In genomic region chr10:13390604-13391522, GRCh38 we compare ENCODE assay signal across 10 cellular contexts. TPM values are rescaled to one million over a fixed set of nuclear protein-coding genes. Genes with fewer than 3 reads are reported as not detected.
DNase-seq lines count a peak whose midpoint lies in the region; ATAC-seq and TF ChIP-seq lines count a peak whose summit lies in the region.
"Had no signal": no experiment of that assay in that cellular context is flagged by ENCODE, and none has a peak within 500 bp of the region (broad histone marks: within the 10 kb centered on the region; RNA-seq: fewer than 3 reads in every experiment).

No MANE protein-coding gene starts in this region.

- TF ChIP-seq CTCF in WTC11 (IDR thresholded peaks at IDR 0.05) (no peak), type B pancreatic cell (conservative IDR thresholded peaks at IDR 0.05) (no peak)

- peaks cover 49% of the 10 kb centered on the region for H3K4me1 Mint-ChIP-seq in WTC11
- no peaks in the 10 kb centered on the region for H3K4me1 Mint-ChIP-seq in type B pancreatic cell (ENCODE audit: unreplicated experiment)

- H3K4me3 Mint-ChIP-seq in WTC11 (no peak overlapping the region), type B pancreatic cell (no peak overlapping the region)

- CTCF ChIA-PET in WTC11 (lab: Charles Lee) = interaction anchor here (0.6 to 1.3 kb wide), 6 partner anchors 17 to 146 kb away, joined by 3 to 9 read pairs (median 4); no protein-coding TSS in a partner anchor

- H3K27ac Mint-ChIP-seq in WTC11 (peak overlapping the region; percentile 25; the same call in 1 of the 2 replicates), type B pancreatic cell (no peak overlapping the region)

- DNase-seq in CD1c-positive myeloid dendritic cell (ENCODE audit: extremely low spot score) (peak; percentile 60), Kasumi-1 (lab: John Stamatoyannopoulos, UW) (peak; percentile 26 to 27), WTC11 (ENCODE audit: low spot score) (no peak), medulla oblongata (ENCODE audit: extremely low spot score) (peak; percentile 30), AG08396 (ENCODE audit: low spot score) (no peak), type B pancreatic cell (ENCODE audit: extremely low spot score, unreplicated experiment) (no peak)
- DNase-seq: HCEC 1CT had no signal

- ATAC-seq in WTC11 = peak; percentile 42
- ATAC-seq in GM18502 (IDR thresholded peaks at IDR 0.05; ENCODE audit: poor library complexity, unreplicated experiment) = no peak
- ATAC-seq in HG03439 (IDR thresholded peaks at IDR 0.05; ENCODE audit: unreplicated experiment) = no peak
- ATAC-seq: body of pancreas had no signal

- 0 out of 2 replicates have a peak, but pooled peaks cover 3% of the 10 kb centered on the region for H3K36me3 Mint-ChIP-seq in WTC11
- no peaks in the 10 kb centered on the region for H3K36me3 Mint-ChIP-seq in type B pancreatic cell

- POLR2A ChIA-PET in WTC11 (lab: Charles Lee) = interaction anchor here (0.7 kb wide), 1 partner anchor 373 kb away, joined by 9 read pairs; no protein-coding TSS in a partner anchor

- H3K9me3 Mint-ChIP-seq in WTC11 (no peaks in the 10 kb centered on the region), type B pancreatic cell (no peaks in the 10 kb centered on the region)

- no peaks in the 10 kb centered on the region; the same call in 1 of the 2 replicates for H3K27me3 Mint-ChIP-seq in WTC11 (ENCODE audit: low read depth)
- H3K27me3 Mint-ChIP-seq in type B pancreatic cell = peaks cover 5% of the 10 kb centered on the region

TF ChIP-seq in WTC11, 78 proteins besides CTCF, POLR2A, EP300 and RAD21:
- TF ChIP-seq E2F4 (CRISPR knock-in tag; IDR thresholded peaks at IDR 0.05; ENCODE audit: borderline replicate concordance, low read depth) (no peak), ZNF121 (CRISPR knock-in tag; IDR thresholded peaks at IDR 0.05) (0 out of 2 replicates have a peak, but pooled peaks have one; percentile 16)

RNA-seq across cellular contexts. Expression of gene SEPHS1, which starts 42.8 kb away (rescaled TPM):
- total RNA-seq in WTC11 (2021) = 501 to 509 TPM (median 501 TPM) in 3 replicates
- total RNA-seq in type B pancreatic cell (ENCODE audit: low replicate concordance) = 61.5 and 96.4 TPM in 2 replicates

Comparison
In these comparisons a context has a peak if more than half of its experiments do, and no peak if none do; other contexts are left out.
1. DNase-seq: peak in CD1c-positive myeloid dendritic cell (single experiment), Kasumi-1 (2 of 2) and medulla oblongata (single experiment); none in WTC11 (single experiment), AG08396 (single experiment) and type B pancreatic cell (single experiment).